In the genomic region with DNA sequence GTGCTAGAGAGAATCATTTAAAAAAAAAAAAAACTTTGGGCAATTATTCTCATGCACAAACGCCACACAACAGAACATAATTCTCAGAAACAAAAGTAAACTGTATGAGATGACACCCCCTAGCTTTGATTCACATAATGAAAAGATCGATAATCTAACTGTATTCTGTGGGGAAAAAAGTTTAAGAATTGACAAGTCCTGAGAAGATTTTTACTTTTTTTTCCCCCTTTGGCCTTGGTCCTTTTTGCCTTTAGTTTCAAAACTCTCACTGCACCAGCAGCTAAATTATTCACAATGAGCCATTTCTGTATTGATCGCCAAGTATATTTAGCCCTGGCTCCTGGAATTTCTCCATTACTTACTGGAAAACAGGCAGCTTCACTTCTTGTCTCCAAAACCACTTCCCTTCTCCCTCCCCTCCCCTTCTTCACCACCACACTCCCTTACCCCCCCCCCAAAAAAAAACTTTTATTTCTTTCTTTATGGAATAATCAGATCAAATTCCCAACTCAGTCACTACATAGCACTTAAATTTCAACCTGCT, we compare ENCODE assay signal across 8 cellular contexts. TPM values are rescaled to one million over a fixed set of nuclear protein-coding genes. Genes with fewer than 3 reads are reported as not detected.
DNase-seq lines count a peak whose midpoint lies in the region; ATAC-seq and TF ChIP-seq lines count a peak whose summit lies in the region.

No MANE protein-coding gene starts in this region.

- H3F3A ChIP-seq in PC-9 (ENCODE audit: insufficient read depth, low read depth) = peaks cover 25% of the 10 kb centered on the region; the same call in 1 of the 2 replicates

- peak overlapping the region; percentile 83 for H3K4me3 ChIP-seq in PC-9
- H3K4me3 ChIP-seq in esophagus (ENCODE audit: low read depth in 1 of 2, low read length in 2 of 2) = peak overlapping the region; percentile 7 to 84

- BruUV-seq in PC-9 (replicated peaks; lab: Mats Ljungman, UMichigan) = no TSS peak

- H3K27ac ChIP-seq in PC-9 (peak overlapping the region; percentile 86), esophagus (ENCODE audit: low read depth in 2 of 2, low read length in 1 of 2) (peak overlapping the region in 1 of 2 donors; percentile 61)

- WGBS in esophagus, 2 donors = 29% methylated on average over 3 of the region's 3 CpGs

- H3K9ac ChIP-seq in ES-I3 (ENCODE audit: low read depth, low read length) = peak overlapping the region; percentile 80; the same call in 1 of the 2 replicates

- H3K4me2 ChIP-seq in PC-9 = peak overlapping the region; percentile 86

- no peaks in the 10 kb centered on the region for H4K20me1 ChIP-seq in PC-9 (ENCODE audit: insufficient read depth)

- DNase-seq in PC-9 (no peak), pons (ENCODE audit: low spot score) (peak; percentile 52), NAMALWA (ENCODE audit: low spot score) (no peak)

- no peak for TF ChIP-seq CTCF in PC-9 (conservative IDR thresholded peaks at IDR 0.05)

- H3K36me3 ChIP-seq in ES-I3 (ENCODE audit: insufficient read depth, low read length) (no peaks in the 10 kb centered on the region), PC-9 (ENCODE audit: low read depth) (0 out of 2 replicates have a peak, but pooled peaks cover 7% of the 10 kb centered on the region), esophagus (ENCODE audit: control insufficient read depth in 2 of 2, insufficient read depth in 2 of 2, low read length in 1 of 2) (no peaks in the 10 kb centered on the region)

- H3K9me2 ChIP-seq in PC-9 (ENCODE audit: insufficient read depth) = no peaks in the 10 kb centered on the region

- CTCF ChIA-PET in PC-9 (lab: Charles Lee) = interaction anchor here (0.7 kb wide), 3 partner anchors 44 to 244 kb away, joined by 3 to 7 read pairs (median 6); no protein-coding TSS in a partner anchor

- intact Hi-C loops in PC-9 (cut with micrococcal nuclease; ENCODE audit: unreplicated experiment) = loop anchor here (10.0 kb wide), 1 partner anchor 75 kb away; no protein-coding TSS in a partner anchor

- H3K27me3 ChIP-seq in PC-9 (ENCODE audit: insufficient read depth, low read depth) (no peaks in the 10 kb centered on the region), esophagus (ENCODE audit: control insufficient read depth in 1 of 2, insufficient read depth in 2 of 2, low read length in 2 of 2) (no peaks in the 10 kb centered on the region)

- ATAC-seq in GM18861 (IDR thresholded peaks at IDR 0.05; ENCODE audit: unreplicated experiment) = no peak
- ATAC-seq in HG03432 (IDR thresholded peaks at IDR 0.05; ENCODE audit: unreplicated experiment) = no peak
- no peak for ATAC-seq in HG02759 (IDR thresholded peaks at IDR 0.05; ENCODE audit: unreplicated experiment)

- H3K4me1 ChIP-seq in ES-I3 (ENCODE audit: insufficient read depth, low read length) (peaks cover 7% of the 10 kb centered on the region), PC-9 (replicated peaks; ENCODE audit: insufficient read depth) (peaks cover 32% of the 10 kb centered on the region), esophagus (ENCODE audit: control insufficient read depth in 2 of 2, insufficient read depth in 2 of 2, low read length in 1 of 2) (no peaks in the 10 kb centered on the region)

- H3K79me2 ChIP-seq in PC-9 (ENCODE audit: low read depth) = peaks cover 62% of the 10 kb centered on the region

- H2AFZ ChIP-seq in PC-9 = peak overlapping the region; percentile 79

- POLR2A ChIA-PET in PC-9 (lab: Charles Lee; ENCODE audit: unreplicated experiment) = interaction anchor here (0.7 kb wide), 3 partner anchors 127 to 229 kb away, joined by 3 to 17 read pairs (median 10); no protein-coding TSS in a partner anchor

- H3K9me3 ChIP-seq in ES-I3 (ENCODE audit: control insufficient read depth, insufficient read depth, low read length) = no peaks in the 10 kb centered on the region
- H3K9me3 ChIP-seq in PC-9 (ENCODE audit: insufficient read depth, low read depth) = no peaks in the 10 kb centered on the region; the same call in 1 of the 2 replicates
- no peaks in the 10 kb centered on the region for H3K9me3 ChIP-seq in esophagus (ENCODE audit: control insufficient read depth in 2 of 2, insufficient read depth in 1 of 2, low read depth in 1 of 2, low read length in 1 of 2)

RNA-seq across cellular contexts. Expression of a gene that starts 2.0 kb away (rescaled TPM):
- total RNA-seq in PC-9 (2021) = 22.2 and 28.3 TPM in 2 replicates
- polyA plus RNA-seq in esophagus = 10 to 100 TPM; 11.3 to 11.5 TPM
